In genomic region chr2:101617786-101618185, GRCh38 we compare ENCODE assay signal across 20 cellular contexts.
A peak's percentile ranks its signal among the peaks of the same experiment; 100 is the strongest.
DNase-seq lines count a peak whose midpoint lies in the region; ATAC-seq and TF ChIP-seq lines count a peak whose summit lies in the region.
"Had no signal": no experiment of that assay in that cellular context is flagged by ENCODE, and none has a peak within 500 bp of the region (broad histone marks: within the 10 kb centered on the region; RNA-seq: fewer than 3 reads in every experiment).

No MANE protein-coding gene starts in this region.

- ATAC-seq in SK-N-SH treated with all-trans-retinoic acid at 6 μM for 48 hours: peak; percentile 11; the same call in 1 of the 3 replicates
- ATAC-seq: activated T-cell treated with anti-CD3 and anti-CD28 coated beads, Interleukin-2, amount 50 U/mL, for 4 hours; gastrocnemius medialis; T-helper 17 cell had no signal

- DNase-seq in Daoy (ENCODE audit: low read depth) (peak; percentile 49), iris pigment epithelial cell (ENCODE audit: low read depth) (peak; percentile 41), renal cortical epithelial cell (ENCODE audit: low read depth) (peak; percentile 36), DMS 273 treated with DMSO at 0.1 percent for 48 hours (lab: John Stamatoyannopoulos, UW) (no peak), NCI-H524 (lab: John Stamatoyannopoulos, UW) (no peak), CD1c-positive myeloid dendritic cell (ENCODE audit: extremely low spot score) (no peak)
- DNase-seq: activated CD4-positive, alpha-beta T cell treated with anti-CD3 and anti-CD28 coated beads for 48 hours; activated naive CD4-positive, alpha-beta T cell; activated T-cell treated with anti-CD3 and anti-CD28 coated beads, Interleukin-2, amount 50 U/mL, for 4 hours; adrenal gland; Calu3; gastrocnemius medialis; KG1; NCI-H1436; NCI-H2107; NCI-H446; Peyer's patch; stimulated activated CD4-positive, alpha-beta T cell treated with anti-CD3 and anti-CD28 coated beads, Interleukin-2, amount 100 ng/mL, for 24 hours; T-helper 17 cell had no signal

TF ChIP-seq in SK-N-SH treated with all-trans-retinoic acid at 6 μM for 48 hours, 23 proteins besides CTCF, POLR2A, EP300 and RAD21:
- TF ChIP-seq, protein P1, sequence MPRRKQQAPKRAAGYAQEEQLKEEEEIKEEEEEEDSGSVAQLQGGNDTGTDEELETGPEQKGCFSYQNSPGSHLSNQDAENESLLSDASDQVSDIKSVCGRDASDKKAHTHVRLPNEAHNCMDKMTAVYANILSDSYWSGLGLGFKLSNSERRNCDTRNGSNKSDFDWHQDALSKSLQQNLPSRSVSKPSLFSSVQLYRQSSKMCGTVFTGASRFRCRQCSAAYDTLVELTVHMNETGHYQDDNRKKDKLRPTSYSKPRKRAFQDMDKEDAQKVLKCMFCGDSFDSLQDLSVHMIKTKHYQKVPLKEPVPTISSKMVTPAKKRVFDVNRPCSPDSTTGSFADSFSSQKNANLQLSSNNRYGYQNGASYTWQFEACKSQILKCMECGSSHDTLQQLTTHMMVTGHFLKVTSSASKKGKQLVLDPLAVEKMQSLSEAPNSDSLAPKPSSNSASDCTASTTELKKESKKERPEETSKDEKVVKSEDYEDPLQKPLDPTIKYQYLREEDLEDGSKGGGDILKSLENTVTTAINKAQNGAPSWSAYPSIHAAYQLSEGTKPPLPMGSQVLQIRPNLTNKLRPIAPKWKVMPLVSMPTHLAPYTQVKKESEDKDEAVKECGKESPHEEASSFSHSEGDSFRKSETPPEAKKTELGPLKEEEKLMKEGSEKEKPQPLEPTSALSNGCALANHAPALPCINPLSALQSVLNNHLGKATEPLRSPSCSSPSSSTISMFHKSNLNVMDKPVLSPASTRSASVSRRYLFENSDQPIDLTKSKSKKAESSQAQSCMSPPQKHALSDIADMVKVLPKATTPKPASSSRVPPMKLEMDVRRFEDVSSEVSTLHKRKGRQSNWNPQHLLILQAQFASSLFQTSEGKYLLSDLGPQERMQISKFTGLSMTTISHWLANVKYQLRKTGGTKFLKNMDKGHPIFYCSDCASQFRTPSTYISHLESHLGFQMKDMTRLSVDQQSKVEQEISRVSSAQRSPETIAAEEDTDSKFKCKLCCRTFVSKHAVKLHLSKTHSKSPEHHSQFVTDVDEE (CRISPR knock-in tag; IDR thresholded peaks at IDR 0.05): no peak
- TF ChIP-seq TOX (CRISPR knock-in tag; IDR thresholded peaks at IDR 0.05; ENCODE audit: borderline replicate concordance): no peak
- TF ChIP-seq BACH2 (CRISPR knock-in tag; IDR thresholded peaks at IDR 0.05; ENCODE audit: borderline replicate concordance): no peak
- TF ChIP-seq ZC3H10 (CRISPR knock-in tag; IDR thresholded peaks at IDR 0.05): no peak
- TF ChIP-seq ZNF8 (CRISPR knock-in tag; IDR thresholded peaks at IDR 0.05): no peak

Comparison
In these comparisons a context has a peak if more than half of its experiments do, and no peak if none do; other contexts are left out.
1. DNase-seq: peak in Daoy (single experiment), iris pigment epithelial cell (single experiment) and renal cortical epithelial cell (single experiment); none in DMS 273 treated with DMSO at 0.1 percent for 48 hours (single experiment), NCI-H524 (0 of 2) and CD1c-positive myeloid dendritic cell (single experiment).